12 cellular contexts compared by ENCODE assay signal in the genomic region with DNA sequence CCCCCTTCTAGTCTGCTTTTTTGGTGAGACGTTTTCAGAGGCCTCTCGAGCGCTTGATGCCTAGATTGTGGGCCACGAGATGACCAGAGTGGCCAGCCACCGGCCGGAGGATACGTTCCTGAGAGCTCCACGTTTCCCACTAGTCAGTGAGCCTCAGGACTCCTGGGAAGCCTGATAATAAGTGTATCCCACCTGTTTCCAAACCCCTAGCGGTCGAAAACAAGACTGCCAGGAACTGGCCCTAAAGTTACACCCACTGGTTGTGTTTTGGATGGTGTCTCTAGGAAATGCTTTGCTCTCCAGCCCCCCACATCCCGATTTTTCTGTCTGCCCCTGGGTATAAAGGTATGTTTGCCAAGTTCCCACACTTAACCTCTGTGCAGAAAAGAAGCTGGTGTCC. TPM values are rescaled to one million over a fixed set of nuclear protein-coding genes. Genes with fewer than 3 reads are reported as not detected.
A peak's percentile ranks its signal among the peaks of the same experiment; 100 is the strongest.
DNase-seq lines count a peak whose midpoint lies in the region; ATAC-seq and TF ChIP-seq lines count a peak whose summit lies in the region.
"Had no signal": no experiment of that assay in that cellular context is flagged by ENCODE, and none has a peak within 500 bp of the region (broad histone marks: within the 10 kb centered on the region; RNA-seq: fewer than 3 reads in every experiment).

No MANE protein-coding gene starts in this region.

- CTCF ChIA-PET in activated CD8-positive, alpha-beta T cell treated with anti-CD3 and anti-CD28 coated beads for 36 hours (lab: Charles Lee) = no interaction called here

- no peak for ATAC-seq in activated CD8-positive, alpha-beta T cell treated with anti-CD3 and anti-CD28 coated beads for 36 hours
- ATAC-seq: esophagus mucosa had no signal

- POLR2A ChIA-PET in activated CD8-positive, alpha-beta T cell treated with anti-CD3 and anti-CD28 coated beads for 36 hours (lab: Charles Lee) = interaction anchor here (1.2 kb wide), 1 partner anchor 284 kb away, joined by 3 read pairs; no protein-coding TSS in a partner anchor

- no peak overlapping the region for H3K4me3 Mint-ChIP-seq in CD14-positive monocyte
- H3K4me3 Mint-ChIP-seq in activated CD8-positive, alpha-beta T cell treated with anti-CD3 and anti-CD28 coated beads for 36 hours = no peak overlapping the region

- peaks cover 0 to 1% of the 10 kb centered on the region in 2 donors for H3K36me3 Mint-ChIP-seq in CD14-positive monocyte
- no peaks in the 10 kb centered on the region for H3K36me3 Mint-ChIP-seq in activated CD8-positive, alpha-beta T cell treated with anti-CD3 and anti-CD28 coated beads for 36 hours (ENCODE audit: low read depth)

- peak overlapping the region in 1 of 7 donors; percentile 68 for H3K27ac Mint-ChIP-seq in CD14-positive monocyte
- no peak overlapping the region for H3K27ac Mint-ChIP-seq in activated CD8-positive, alpha-beta T cell treated with anti-CD3 and anti-CD28 coated beads for 36 hours

- peaks cover 36% of the 10 kb centered on the region for H3K4me1 Mint-ChIP-seq in CD14-positive monocyte
- H3K4me1 Mint-ChIP-seq in activated CD8-positive, alpha-beta T cell treated with anti-CD3 and anti-CD28 coated beads for 36 hours (ENCODE audit: low read depth) = peaks cover 3% of the 10 kb centered on the region

- DNase-seq in AG09319 (ENCODE audit: extremely low read depth, low read depth) = no peak
- DNase-seq in HuH-7.5 (ENCODE audit: low spot score) = peak; percentile 61
- peak; percentile 12 for DNase-seq in astrocyte of the hippocampus (ENCODE audit: low read depth, low spot score)
- peak; percentile 16 to 37 for DNase-seq in lung microvascular endothelial cell (ENCODE audit: low read depth in 2 of 2)
- no peak for DNase-seq in CD14-positive monocyte (ENCODE audit: low spot score)
- no peak for DNase-seq in LoVo (ENCODE audit: low spot score)
- DNase-seq in CD1c-positive myeloid dendritic cell (ENCODE audit: extremely low spot score) = no peak
- DNase-seq in activated CD8-positive, alpha-beta T cell treated with anti-CD3 and anti-CD28 coated beads for 36 hours = no peak
- DNase-seq: stimulated activated CD4-positive, alpha-beta T cell treated with anti-CD3 and anti-CD28 coated beads, Interleukin-2, amount 100 ng/mL, for 24 hours had no signal

- H3K9me3 Mint-ChIP-seq in CD14-positive monocyte = peaks cover 0 to 9% (median 0%) of the 10 kb centered on the region in 7 donors
- no peaks in the 10 kb centered on the region for H3K9me3 Mint-ChIP-seq in activated CD8-positive, alpha-beta T cell treated with anti-CD3 and anti-CD28 coated beads for 36 hours

- H3K27me3 Mint-ChIP-seq in CD14-positive monocyte (ENCODE audit: low read depth in 3 of 3) = peaks cover 0 to 21% (median 4%) of the 10 kb centered on the region in 3 donors
- H3K27me3 Mint-ChIP-seq in activated CD8-positive, alpha-beta T cell treated with anti-CD3 and anti-CD28 coated beads for 36 hours = no peaks in the 10 kb centered on the region

- intact Hi-C loops in CD14-positive monocyte (cut with micrococcal nuclease) = no loop called here
- intact Hi-C loops in activated CD8-positive, alpha-beta T cell treated with anti-CD3 and anti-CD28 coated beads for 36 hours (cut with micrococcal nuclease) = no loop called here

- TF ChIP-seq CTCF in AG09319 (IDR thresholded peaks at IDR 0.05; ENCODE audit: low read depth, low read length) = peak; percentile 4; the same call in 1 of the 2 replicates
- no peak for TF ChIP-seq CTCF in CD14-positive monocyte (IDR thresholded peaks at IDR 0.05)
- TF ChIP-seq CTCF in activated CD8-positive, alpha-beta T cell treated with anti-CD3 and anti-CD28 coated beads for 36 hours (IDR thresholded peaks at IDR 0.05) = no peak

RNA-seq across cellular contexts. Expression of gene RS1, which starts 4.6 kb away (rescaled TPM):
- not detected in 2 replicates for total RNA-seq in lung microvascular endothelial cell
- not detected for polyA plus RNA-seq in CD14-positive monocyte
- total RNA-seq in activated CD8-positive, alpha-beta T cell treated with anti-CD3 and anti-CD28 coated beads for 36 hours = not detected
- total RNA-seq: esophagus mucosa, mononuclear cell, temporal lobe had no signal

RNA-seq across cellular contexts. Expression of gene PPEF1, which starts 31.0 kb away (rescaled TPM):
- total RNA-seq in lung microvascular endothelial cell = not detected in 2 replicates
- polyA plus RNA-seq in CD14-positive monocyte = under 1 TPM in 1 of 2 donors, not detected in 1; 0.26 TPM
- not detected for total RNA-seq in activated CD8-positive, alpha-beta T cell treated with anti-CD3 and anti-CD28 coated beads for 36 hours
- total RNA-seq: esophagus mucosa had no signal

Comparison
In these comparisons a context has a peak if more than half of its experiments do, and no peak if none do; other contexts are left out.
1. DNase-seq: peak in HuH-7.5 (single experiment), astrocyte of the hippocampus (single experiment) and lung microvascular endothelial cell (2 of 2); none in AG09319 (single experiment), CD14-positive monocyte (single experiment), LoVo (single experiment), CD1c-positive myeloid dendritic cell (single experiment) and activated CD8-positive, alpha-beta T cell treated with anti-CD3 and anti-CD28 coated beads for 36 hours (single experiment).